In genomic region chr20:45156728-45157127, GRCh38 we compare ENCODE assay signal across 24 cellular contexts. TPM values are rescaled to one million over a fixed set of nuclear protein-coding genes. Genes with fewer than 3 reads are reported as not detected.
"Had no signal": no experiment of that assay in that cellular context is flagged by ENCODE, and none has a peak within 500 bp of the region (broad histone marks: within the 10 kb centered on the region; RNA-seq: fewer than 3 reads in every experiment).

No MANE protein-coding gene starts in this region.

- H3K36me3 ChIP-seq: brain microvascular endothelial cell, cardiac muscle cell had no signal

- H3K27ac ChIP-seq: brain microvascular endothelial cell, cardiac muscle cell, PC-9 had no signal

- H3K27me3 ChIP-seq: brain microvascular endothelial cell, cardiac muscle cell had no signal

- H3K4me2 ChIP-seq: PC-9 had no signal

- ATAC-seq: activated T-cell treated with anti-CD3 and anti-CD28 coated beads, Interleukin-2, amount 50 U/mL, for 4 hours; activated T-helper 17 cell treated with anti-CD3 and anti-CD28 coated beads, Interleukin-2, amount 50 U/mL, for 72 hours; K562 had no signal

- DNase-seq: activated CD4-positive, alpha-beta memory T cell treated with anti-CD3 and anti-CD28 coated beads for 36 hours; activated CD4-positive, alpha-beta T cell treated with anti-CD3 and anti-CD28 coated beads, Interleukin-2, amount 10 ng/mL, durations not matched to agents 7 days and 5 days; activated CD4-positive, CD25-positive, alpha-beta regulatory T cell; activated CD8-positive, alpha-beta memory T cell treated with anti-CD3 and anti-CD28 coated beads for 24 hours; activated gamma-delta T cell; activated naive CD4-positive, alpha-beta T cell treated with anti-CD3 and anti-CD28 coated beads for 36 hours; activated naive CD8-positive, alpha-beta T cell treated with anti-CD3 and anti-CD28 coated beads for 36 hours; activated T-cell treated with anti-CD3 and anti-CD28 coated beads, Interleukin-2, amount 50 U/mL, for 4 hours; brain microvascular endothelial cell; NCI-H146; NCI-H187 treated with DMSO at 0.1 percent for 48 hours; NCI-H2171; NCI-H2227 treated with DMSO at 0.1 percent for 48 hours; NCI-H446 treated with DMSO at 0.1 percent for 48 hours; NCI-H524 treated with DMSO at 0.1 percent for 48 hours; NCI-H748 treated with DMSO at 0.1 percent for 48 hours; PC-9; SHP77 treated with DMSO at 0.1 percent for 48 hours had no signal

- H2AFZ ChIP-seq: PC-9 had no signal

- H3K4me3 ChIP-seq: cardiac muscle cell, K562, PC-9 had no signal

RNA-seq across cellular contexts. Expression of gene PI3, which starts 18.0 kb away (rescaled TPM):
- total RNA-seq: activated CD4-positive, alpha-beta memory T cell treated with anti-CD3 and anti-CD28 coated beads for 36 hours; activated CD4-positive, alpha-beta T cell treated with anti-CD3 and anti-CD28 coated beads, Interleukin-2, amount 10 ng/mL, durations not matched to agents 7 days and 5 days; activated naive CD4-positive, alpha-beta T cell treated with anti-CD3 and anti-CD28 coated beads for 36 hours; activated naive CD8-positive, alpha-beta T cell treated with anti-CD3 and anti-CD28 coated beads for 36 hours; activated T-helper 17 cell treated with anti-CD3 and anti-CD28 coated beads, Interleukin-2, amount 50 U/mL, for 72 hours; cardiac muscle cell; K562; LHCN-M2; M059J had no signal

RNA-seq across cellular contexts. Expression of gene WFDC12, which starts 32.5 kb away (rescaled TPM):
- total RNA-seq: activated CD4-positive, alpha-beta memory T cell treated with anti-CD3 and anti-CD28 coated beads for 36 hours; activated CD4-positive, alpha-beta T cell treated with anti-CD3 and anti-CD28 coated beads, Interleukin-2, amount 10 ng/mL, durations not matched to agents 7 days and 5 days; activated naive CD4-positive, alpha-beta T cell treated with anti-CD3 and anti-CD28 coated beads for 36 hours; activated naive CD8-positive, alpha-beta T cell treated with anti-CD3 and anti-CD28 coated beads for 36 hours; activated T-cell treated with anti-CD3 and anti-CD28 coated beads, Interleukin-2, amount 50 U/mL, for 4 hours; activated T-helper 17 cell treated with anti-CD3 and anti-CD28 coated beads, Interleukin-2, amount 50 U/mL, for 72 hours; cardiac muscle cell; K562; LHCN-M2; M059J; PC-9; SK-MEL-5 had no signal

RNA-seq across cellular contexts. Expression of gene WFDC5, which starts 41.8 kb away (rescaled TPM):
- total RNA-seq: activated CD4-positive, alpha-beta memory T cell treated with anti-CD3 and anti-CD28 coated beads for 36 hours; activated CD4-positive, alpha-beta T cell treated with anti-CD3 and anti-CD28 coated beads, Interleukin-2, amount 10 ng/mL, durations not matched to agents 7 days and 5 days; activated naive CD4-positive, alpha-beta T cell treated with anti-CD3 and anti-CD28 coated beads for 36 hours; activated T-cell treated with anti-CD3 and anti-CD28 coated beads, Interleukin-2, amount 50 U/mL, for 4 hours; cardiac muscle cell; K562; LHCN-M2; M059J; PC-9; SK-MEL-5 had no signal

RNA-seq across cellular contexts. Expression of gene SEMG1, which starts 50.1 kb away (rescaled TPM):
- total RNA-seq: activated CD4-positive, alpha-beta memory T cell treated with anti-CD3 and anti-CD28 coated beads for 36 hours; activated CD4-positive, alpha-beta T cell treated with anti-CD3 and anti-CD28 coated beads, Interleukin-2, amount 10 ng/mL, durations not matched to agents 7 days and 5 days; activated naive CD4-positive, alpha-beta T cell treated with anti-CD3 and anti-CD28 coated beads for 36 hours; activated naive CD8-positive, alpha-beta T cell treated with anti-CD3 and anti-CD28 coated beads for 36 hours; activated T-cell treated with anti-CD3 and anti-CD28 coated beads, Interleukin-2, amount 50 U/mL, for 4 hours; activated T-helper 17 cell treated with anti-CD3 and anti-CD28 coated beads, Interleukin-2, amount 50 U/mL, for 72 hours; cardiac muscle cell; K562; LHCN-M2; M059J; PC-9; SK-MEL-5 had no signal

RNA-seq across cellular contexts. Expression of gene KCNS1, which starts 55.8 kb away (rescaled TPM):
- total RNA-seq: activated CD4-positive, alpha-beta T cell treated with anti-CD3 and anti-CD28 coated beads, Interleukin-2, amount 10 ng/mL, durations not matched to agents 7 days and 5 days; cardiac muscle cell; K562; LHCN-M2 had no signal
